Comparison of ENCODE assay signal across 20 cellular contexts in the genomic region with DNA sequence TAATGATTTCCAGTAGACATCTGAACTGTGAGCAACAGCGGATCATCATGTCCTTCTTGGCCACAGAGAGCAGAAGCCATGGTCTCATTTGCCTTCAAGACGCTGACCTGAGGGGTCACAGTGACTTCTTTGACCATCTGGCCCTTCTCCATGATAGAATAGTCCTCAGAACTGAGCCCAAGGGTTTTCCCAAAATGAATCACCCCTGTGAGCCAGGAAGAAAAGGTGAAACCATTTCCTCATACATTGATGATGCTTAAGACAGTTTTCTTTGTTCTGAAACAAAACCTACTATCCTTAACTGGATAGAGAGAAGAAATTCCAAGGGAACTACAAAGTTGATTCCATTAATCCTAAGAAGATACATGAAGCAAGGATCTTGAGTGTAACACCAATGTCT.
DNase-seq lines count a peak whose midpoint lies in the region; ATAC-seq, FAIRE-seq and TF ChIP-seq lines count a peak whose summit lies in the region.
"Had no signal": no experiment of that assay in that cellular context is flagged by ENCODE, and none has a peak within 500 bp of the region (broad histone marks: within the 10 kb centered on the region; RNA-seq: fewer than 3 reads in every experiment).

No MANE protein-coding gene starts in this region.

- no peak overlapping the region for H2AFZ ChIP-seq in MM.1S (ENCODE audit: low read length)
- H2AFZ ChIP-seq in PC-3 (ENCODE audit: low read length) = no peak overlapping the region

- H3K79me2 ChIP-seq in MM.1S (ENCODE audit: low read length) = no peaks in the 10 kb centered on the region
- no peaks in the 10 kb centered on the region for H3K79me2 ChIP-seq in PC-3 (ENCODE audit: low read length)

- H3K27me3 Mint-ChIP-seq in activated CD4-positive, alpha-beta T cell treated with anti-CD3 and anti-CD28 coated beads, Interleukin-2, amount 10 ng/mL, durations not matched to agents 24 days and 14 days = no peaks in the 10 kb centered on the region
- H3K27me3 Mint-ChIP-seq: CD4-positive, alpha-beta T cell had no signal

- H3K36me3 Mint-ChIP-seq in activated CD4-positive, alpha-beta T cell treated with anti-CD3 and anti-CD28 coated beads, Interleukin-2, amount 10 ng/mL, durations not matched to agents 24 days and 14 days (ENCODE audit: low read depth) = no peaks in the 10 kb centered on the region
- H3K36me3 Mint-ChIP-seq: CD8-positive, alpha-beta T cell had no signal

- H3F3A ChIP-seq in MM.1S (ENCODE audit: insufficient read depth, low read length) = no peaks in the 10 kb centered on the region
- no peaks in the 10 kb centered on the region for H3F3A ChIP-seq in PC-3 (ENCODE audit: low read length, unreplicated experiment)

- peak; percentile 62 for FAIRE-seq in islet of Langerhans (lab: Jason Lieb, UNC)
- FAIRE-seq: A549, G401.6 had no signal

- H3K4me1 ChIP-seq in MM.1S (ENCODE audit: low read length) = no peaks in the 10 kb centered on the region
- no peaks in the 10 kb centered on the region for H3K4me1 ChIP-seq in PC-3 (ENCODE audit: insufficient read depth, low read length)
- H3K4me1 ChIP-seq: A549, Caco-2 had no signal

- H3K4me3 ChIP-seq in epithelial cell of esophagus (ENCODE audit: low read length) (no peak overlapping the region), MM.1S (ENCODE audit: low read length) (no peak overlapping the region), PC-3 (ENCODE audit: low read length) (no peak overlapping the region)
- H3K4me3 ChIP-seq: A549; BLaER1 treated with 17β-estradiol and CSF1 and Interleukin-3, amounts not matched to agents 10 nM and 100 nM had no signal

- intact Hi-C loops in activated CD4-positive, alpha-beta T cell treated with anti-CD3 and anti-CD28 coated beads, Interleukin-2, amount 10 ng/mL, durations not matched to agents 24 days and 14 days (cut with micrococcal nuclease) = no loop called here
- intact Hi-C loops in PC-3 (cut with micrococcal nuclease) = no loop called here

- H3K27ac Mint-ChIP-seq in activated CD4-positive, alpha-beta T cell treated with anti-CD3 and anti-CD28 coated beads, Interleukin-2, amount 10 ng/mL, durations not matched to agents 24 days and 14 days = no peak overlapping the region
- H3K27ac Mint-ChIP-seq: B cell; CD4-positive, alpha-beta T cell; CD8-positive, alpha-beta T cell had no signal

- no peaks in the 10 kb centered on the region for H3K27me3 ChIP-seq in MM.1S (replicated peaks; ENCODE audit: insufficient read depth, low read length)
- H3K27me3 ChIP-seq in PC-3 (ENCODE audit: low read length) = peaks cover 43% of the 10 kb centered on the region
- H3K27me3 ChIP-seq: BLaER1 treated with 17β-estradiol and CSF1 and Interleukin-3, amounts not matched to agents 10 nM and 100 nM had no signal

- H3K9me2 ChIP-seq in MM.1S (replicated peaks; ENCODE audit: insufficient read depth, low read length) (no peaks in the 10 kb centered on the region), PC-3 (replicated peaks; ENCODE audit: low read length) (no peaks in the 10 kb centered on the region)

- DNase-seq in activated CD4-positive, alpha-beta T cell treated with anti-CD3 and anti-CD28 coated beads, Interleukin-2, amount 10 ng/mL, durations not matched to agents 24 days and 14 days = peak; percentile 15
- no peak for DNase-seq in activated CD4-positive, alpha-beta T cell treated with anti-CD3 and anti-CD28 coated beads for 1 hour
- peak; percentile 1 for DNase-seq in epithelial cell of esophagus (ENCODE audit: low read depth)
- no peak for DNase-seq in MM.1S
- DNase-seq in PC-3 = no peak
- no peak for DNase-seq in NCI-H446 treated with DMSO at 0.1 percent for 48 hours (lab: John Stamatoyannopoulos, UW)
- DNase-seq: AML-193; Caco-2; Calu3; CD4-positive, alpha-beta T cell; CD8-positive, alpha-beta T cell; DMS79 treated with DMSO at 0.1 percent for 48 hours; GF-D8 had no signal

- H3K4me2 ChIP-seq in MM.1S (ENCODE audit: low read depth, low read length) = no peak overlapping the region
- H3K4me2 ChIP-seq in PC-3 (ENCODE audit: low read length) = no peak overlapping the region
- H3K4me2 ChIP-seq: A549; BLaER1 treated with 17β-estradiol and CSF1 and Interleukin-3, amounts not matched to agents 10 nM and 100 nM had no signal

- no TSS peak for BruUV-seq in PC-3 (replicated peaks; lab: Mats Ljungman, UMichigan)

- POLR2A ChIA-PET in PC-3 (lab: Charles Lee; ENCODE audit: unreplicated experiment) = no interaction called here

- TF ChIP-seq CTCF in epithelial cell of esophagus (IDR thresholded peaks at IDR 0.05; ENCODE audit: insufficient read depth, low read depth, low read length, missing control alignments) = no peak
- no peak for TF ChIP-seq CTCF in MM.1S (IDR thresholded peaks at IDR 0.05; ENCODE audit: low read length)
- TF ChIP-seq CTCF in PC-3 (conservative IDR thresholded peaks at IDR 0.05; ENCODE audit: low read depth, low read length) = no peak

- H3K27ac ChIP-seq in MM.1S (ENCODE audit: low read length) (no peak overlapping the region), PC-3 (ENCODE audit: low read length) (no peak overlapping the region)
- H3K27ac ChIP-seq: 22Rv1; A549; BLaER1 treated with 17β-estradiol and CSF1 and Interleukin-3, amounts not matched to agents 10 nM and 100 nM; C4-2B had no signal

- H4K20me1 ChIP-seq in MM.1S (ENCODE audit: insufficient read depth, low read length) (no peaks in the 10 kb centered on the region), PC-3 (ENCODE audit: low read length) (no peaks in the 10 kb centered on the region)
- H4K20me1 ChIP-seq: BLaER1 treated with 17β-estradiol and CSF1 and Interleukin-3, amounts not matched to agents 10 nM and 100 nM had no signal

- H3K36me3 ChIP-seq in MM.1S (replicated peaks; ENCODE audit: insufficient read depth, low read length) (no peaks in the 10 kb centered on the region), PC-3 (ENCODE audit: low read depth, low read length) (no peaks in the 10 kb centered on the region)
- H3K36me3 ChIP-seq: BLaER1 treated with 17β-estradiol and CSF1 and Interleukin-3, amounts not matched to agents 10 nM and 100 nM had no signal

- CTCF ChIA-PET in PC-3 (lab: Charles Lee) = no interaction called here

- no peak overlapping the region for H3K4me3 Mint-ChIP-seq in activated CD4-positive, alpha-beta T cell treated with anti-CD3 and anti-CD28 coated beads, Interleukin-2, amount 10 ng/mL, durations not matched to agents 24 days and 14 days
- H3K4me3 Mint-ChIP-seq: B cell; CD4-positive, alpha-beta T cell; CD8-positive, alpha-beta T cell had no signal

- no peaks in the 10 kb centered on the region for H3K9me3 ChIP-seq in MM.1S (replicated peaks; ENCODE audit: insufficient read depth, low read length)
- no peaks in the 10 kb centered on the region for H3K9me3 ChIP-seq in PC-3 (ENCODE audit: low read length)
- H3K9me3 ChIP-seq: A549; BLaER1 treated with 17β-estradiol and CSF1 and Interleukin-3, amounts not matched to agents 10 nM and 100 nM; Caco-2 had no signal

- H3K9me3 Mint-ChIP-seq in activated CD4-positive, alpha-beta T cell treated with anti-CD3 and anti-CD28 coated beads, Interleukin-2, amount 10 ng/mL, durations not matched to agents 24 days and 14 days = no peaks in the 10 kb centered on the region
- H3K9me3 Mint-ChIP-seq: CD4-positive, alpha-beta T cell; CD8-positive, alpha-beta T cell had no signal

- H3K4me1 Mint-ChIP-seq in activated CD4-positive, alpha-beta T cell treated with anti-CD3 and anti-CD28 coated beads, Interleukin-2, amount 10 ng/mL, durations not matched to agents 24 days and 14 days = no peaks in the 10 kb centered on the region
- H3K4me1 Mint-ChIP-seq: B cell had no signal

- H3K9ac ChIP-seq in MM.1S (ENCODE audit: low read length) = no peak overlapping the region
- no peak overlapping the region for H3K9ac ChIP-seq in PC-3 (ENCODE audit: low read length)
- H3K9ac ChIP-seq: BLaER1 treated with 17β-estradiol and CSF1 and Interleukin-3, amounts not matched to agents 10 nM and 100 nM had no signal

- no peak for ATAC-seq in PC-3
- ATAC-seq: A549; CD8-positive, alpha-beta T cell had no signal

Comparison
In these comparisons a context has a peak if more than half of its experiments do, and no peak if none do; other contexts are left out.
1. DNase-seq: peak in activated CD4-positive, alpha-beta T cell treated with anti-CD3 and anti-CD28 coated beads, Interleukin-2, amount 10 ng/mL, durations not matched to agents 24 days and 14 days (single experiment) and epithelial cell of esophagus (single experiment); none in activated CD4-positive, alpha-beta T cell treated with anti-CD3 and anti-CD28 coated beads for 1 hour (single experiment), MM.1S (single experiment), PC-3 (single experiment) and NCI-H446 treated with DMSO at 0.1 percent for 48 hours (single experiment).